ENCODE assay signal across 12 cellular contexts in genomic region chr20:44083220-44083933, GRCh38.
DNase-seq lines count a peak whose midpoint lies in the region; TF ChIP-seq lines count a peak whose summit lies in the region.
"Had no signal": no experiment of that assay in that cellular context is flagged by ENCODE, and none has a peak within 500 bp of the region (broad histone marks: within the 10 kb centered on the region; RNA-seq: fewer than 3 reads in every experiment).

No MANE protein-coding gene starts in this region.

- H3K4me1 Mint-ChIP-seq in glutamatergic neuron (ENCODE audit: low read depth, unreplicated experiment): no peaks in the 10 kb centered on the region
- H3K4me1 Mint-ChIP-seq: H9 had no signal

- peaks cover 3% of the 10 kb centered on the region for H3K4me1 ChIP-seq in prostate gland (replicated peaks)
- peaks cover 0 to 11% (median 2%) of the 10 kb centered on the region in 6 donors for H3K4me1 ChIP-seq in spleen

- H3K9me3 Mint-ChIP-seq in glutamatergic neuron (ENCODE audit: unreplicated experiment): no peaks in the 10 kb centered on the region
- H3K9me3 Mint-ChIP-seq: activated CD4-positive, alpha-beta memory T cell treated with anti-CD3 and anti-CD28 coated beads, Interleukin-2, amount 10 ng/mL, durations not matched to agents 7 days and 5 days; H9 had no signal

- H3K27me3 ChIP-seq in prostate gland (replicated peaks; ENCODE audit: insufficient read depth): no peaks in the 10 kb centered on the region
- H3K27me3 ChIP-seq in spleen (replicated peaks in 1 of 7): peaks cover 0 to 7% (median 0%) of the 10 kb centered on the region in 7 donors
- H3K27me3 ChIP-seq: esophagus squamous epithelium had no signal

- intact Hi-C loops in prostate gland (cut with DNase I) (loop anchor here (5.0 kb wide), 3 partner anchors 66 to 546 kb away; no protein-coding TSS in a partner anchor), spleen (cut with DNase I; ENCODE audit: low total_unique reads) (loop anchor here (10.0 kb wide), 1 partner anchor 629 kb away; the partner anchor contains the start of gene SRSF6)

- DNase-seq in ELR (ENCODE audit: low read depth): peak; percentile 70
- peak; percentile 59 for DNase-seq in NCI-H2196 treated with DMSO at 0.1 percent for 48 hours (lab: John Stamatoyannopoulos, UW; ENCODE audit: unreplicated experiment)
- DNase-seq in epithelial cell of proximal tubule (ENCODE audit: low read depth): peak; percentile 54
- DNase-seq in prostate gland (ENCODE audit: low spot score): peak; percentile 39
- no peak for DNase-seq in activated CD8-positive, alpha-beta memory T cell treated with anti-CD3 and anti-CD28 coated beads, Interleukin-2, amount 50 U/mL, for 48 hours
- no peak for DNase-seq in glutamatergic neuron
- DNase-seq in spleen: no peak
- no peak for DNase-seq in NCI-H1436 treated with DMSO at 0.1 percent for 48 hours (lab: John Stamatoyannopoulos, UW)
- DNase-seq: activated CD4-positive, alpha-beta memory T cell treated with anti-CD3 and anti-CD28 coated beads, Interleukin-2, amount 10 ng/mL, durations not matched to agents 7 days and 5 days; esophagus squamous epithelium; H9; midbrain had no signal

- H3K27ac ChIP-seq in prostate gland: no peak overlapping the region
- no peak overlapping the region for H3K27ac ChIP-seq in spleen
- H3K27ac ChIP-seq: esophagus squamous epithelium had no signal

- H3K27ac Mint-ChIP-seq in glutamatergic neuron (ENCODE audit: unreplicated experiment): no peak overlapping the region
- H3K27ac Mint-ChIP-seq: activated CD4-positive, alpha-beta memory T cell treated with anti-CD3 and anti-CD28 coated beads, Interleukin-2, amount 10 ng/mL, durations not matched to agents 7 days and 5 days had no signal

- H3K36me3 ChIP-seq in prostate gland (no peaks in the 10 kb centered on the region), spleen (no peaks in the 10 kb centered on the region)
- H3K36me3 ChIP-seq: esophagus squamous epithelium had no signal

- no peaks in the 10 kb centered on the region for H3K36me3 Mint-ChIP-seq in glutamatergic neuron (ENCODE audit: unreplicated experiment)

- H3K4me3 ChIP-seq in epithelial cell of proximal tubule (ENCODE audit: low read depth, low read length) (no peak overlapping the region), prostate gland (no peak overlapping the region), spleen (no peak overlapping the region)
- H3K4me3 ChIP-seq: esophagus squamous epithelium had no signal

- no peak overlapping the region for H3K4me3 Mint-ChIP-seq in glutamatergic neuron (ENCODE audit: unreplicated experiment)
- H3K4me3 Mint-ChIP-seq: activated CD4-positive, alpha-beta memory T cell treated with anti-CD3 and anti-CD28 coated beads, Interleukin-2, amount 10 ng/mL, durations not matched to agents 7 days and 5 days; H9 had no signal

- H3K27me3 Mint-ChIP-seq in glutamatergic neuron (ENCODE audit: unreplicated experiment): no peaks in the 10 kb centered on the region

- no peak for TF ChIP-seq CTCF in epithelial cell of proximal tubule (conservative IDR thresholded peaks at IDR 0.05; ENCODE audit: low read depth, low read length)
- no peak for TF ChIP-seq CTCF in prostate gland (IDR thresholded peaks at IDR 0.05)
- TF ChIP-seq CTCF in glutamatergic neuron (IDR thresholded peaks at IDR 0.05; ENCODE audit: partially characterized antibody, unreplicated experiment): no peak
- no peak for TF ChIP-seq CTCF in spleen (IDR thresholded peaks at IDR 0.05 in 8 of 11, conservative IDR thresholded peaks at IDR 0.05 in 3 of 11)

- no peak for TF ChIP-seq POLR2A in prostate gland (IDR thresholded peaks at IDR 0.05)
- TF ChIP-seq POLR2A in spleen (IDR thresholded peaks at IDR 0.05): no peak

- WGBS in prostate gland: 67% methylated on average over 10 of the region's 10 CpGs
- 83 to 91% (median 89%) methylated on average over 6 to 10 of the region's 10 CpGs for WGBS in spleen, 5 donors

- H3K9me3 ChIP-seq in prostate gland: no peaks in the 10 kb centered on the region
- no peaks in the 10 kb centered on the region for H3K9me3 ChIP-seq in spleen
- H3K9me3 ChIP-seq: esophagus squamous epithelium had no signal

Comparison
In these comparisons a context has a peak if more than half of its experiments do, and no peak if none do; other contexts are left out.
1. DNase-seq: peak in ELR (single experiment), NCI-H2196 treated with DMSO at 0.1 percent for 48 hours (single experiment), epithelial cell of proximal tubule (single experiment) and prostate gland (single experiment); none in activated CD8-positive, alpha-beta memory T cell treated with anti-CD3 and anti-CD28 coated beads, Interleukin-2, amount 50 U/mL, for 48 hours (single experiment), glutamatergic neuron (single experiment), spleen (single experiment) and NCI-H1436 treated with DMSO at 0.1 percent for 48 hours (single experiment).